In genomic region chr18:47582055-47582454, GRCh38 we compare ENCODE assay signal across 23 cellular contexts.
"Had no signal": no experiment of that assay in that cellular context is flagged by ENCODE, and none has a peak within 500 bp of the region (broad histone marks: within the 10 kb centered on the region; RNA-seq: fewer than 3 reads in every experiment).

No MANE protein-coding gene starts in this region.

- H3K4me1 Mint-ChIP-seq: activated naive CD4-positive, alpha-beta T cell treated with anti-CD3 and anti-CD28 coated beads, Interleukin-2, amount 50 U/mL, for 24 hours; activated naive CD8-positive, alpha-beta T cell treated with anti-CD3 and anti-CD28 coated beads, Interleukin-2, amount 50 U/mL, for 24 hours had no signal

- H3K9me3 ChIP-seq: breast epithelium, esophagus squamous epithelium, heart right ventricle, right lobe of liver, thoracic aorta, uterus had no signal

- H3K9me3 Mint-ChIP-seq: activated CD4-positive, alpha-beta memory T cell treated with anti-CD3 and anti-CD28 coated beads for 36 hours; activated naive CD4-positive, alpha-beta T cell treated with anti-CD3 and anti-CD28 coated beads, Interleukin-2, amount 50 U/mL, for 24 hours; activated naive CD8-positive, alpha-beta T cell treated with anti-CD3 and anti-CD28 coated beads, Interleukin-2, amount 50 U/mL, for 24 hours; activated T-cell treated with anti-CD3 and anti-CD28 coated beads, Interleukin-2, amount 50 U/mL, for 24 hours; stimulated activated naive CD8-positive, alpha-beta T cell treated with anti-CD3 and anti-CD28 coated beads, Interleukin-15, Interleukin-2, amounts not matched to agents 100 ng/mL and 50 ng/mL, for 24 hours had no signal

- H3K27ac ChIP-seq: breast epithelium, epithelial cell of prostate, esophagus squamous epithelium, heart right ventricle, right lobe of liver, skin epidermis, thoracic aorta, uterus had no signal

- H3K27ac Mint-ChIP-seq: activated CD4-positive, alpha-beta memory T cell treated with anti-CD3 and anti-CD28 coated beads for 36 hours; activated naive CD4-positive, alpha-beta T cell treated with anti-CD3 and anti-CD28 coated beads, Interleukin-2, amount 50 U/mL, for 24 hours; activated naive CD8-positive, alpha-beta T cell treated with anti-CD3 and anti-CD28 coated beads, Interleukin-2, amount 50 U/mL, for 24 hours; activated T-cell treated with anti-CD3 and anti-CD28 coated beads, Interleukin-2, amount 50 U/mL, for 24 hours; stimulated activated naive CD8-positive, alpha-beta T cell treated with anti-CD3 and anti-CD28 coated beads, Interleukin-15, Interleukin-2, amounts not matched to agents 100 ng/mL and 50 ng/mL, for 24 hours had no signal

- H3K36me3 ChIP-seq: breast epithelium, esophagus squamous epithelium, heart right ventricle, right lobe of liver, thoracic aorta, uterus had no signal

- ATAC-seq: activated CD4-positive, CD25-positive, alpha-beta regulatory T cell treated with anti-CD3 and anti-CD28 coated beads, Interleukin-2, amount 50 U/mL, for 24 hours; activated naive CD8-positive, alpha-beta T cell treated with anti-CD3 and anti-CD28 coated beads, Interleukin-2, amount 50 U/mL, for 24 hours; heart right ventricle; left ventricle myocardium superior; right lobe of liver had no signal

- DNase-seq: activated CD4-positive, alpha-beta memory T cell treated with anti-CD3 and anti-CD28 coated beads for 36 hours; activated CD4-positive, alpha-beta T cell treated with anti-CD3 and anti-CD28 coated beads for 48 hours; activated CD8-positive, alpha-beta memory T cell treated with anti-CD3 and anti-CD28 coated beads, Interleukin-2, amount 50 U/mL, for 48 hours; activated gamma-delta T cell treated with Interleukin-2 at 50 U/mL for 16 hours; activated naive CD8-positive, alpha-beta T cell treated with anti-CD3 and anti-CD28 coated beads, Interleukin-2, amount 50 U/mL, for 24 hours; activated T-cell treated with anti-CD3 and anti-CD28 coated beads, Interleukin-2, amount 50 U/mL, for 24 hours; central memory CD4-positive, alpha-beta T cell; esophagus squamous epithelium; foreskin melanocyte; heart right ventricle; left ventricle myocardium superior; right lobe of liver; stimulated activated CD4-positive, alpha-beta T cell treated with anti-CD3 and anti-CD28 coated beads, Interleukin-12 subunit alpha, Interleukin-12 subunit beta, amount 100 ng/mL, for 4 hours; stimulated activated CD4-positive, alpha-beta T cell treated with anti-CD3 and anti-CD28 coated beads, Interleukin-4, amount 100 ng/mL, for 1 hour; trophoblast cell; uterus had no signal

- H3K4me3 Mint-ChIP-seq: activated CD4-positive, alpha-beta memory T cell treated with anti-CD3 and anti-CD28 coated beads for 36 hours; activated naive CD4-positive, alpha-beta T cell treated with anti-CD3 and anti-CD28 coated beads, Interleukin-2, amount 50 U/mL, for 24 hours; activated naive CD8-positive, alpha-beta T cell treated with anti-CD3 and anti-CD28 coated beads, Interleukin-2, amount 50 U/mL, for 24 hours; activated T-cell treated with anti-CD3 and anti-CD28 coated beads, Interleukin-2, amount 50 U/mL, for 24 hours; stimulated activated naive CD8-positive, alpha-beta T cell treated with anti-CD3 and anti-CD28 coated beads, Interleukin-15, Interleukin-2, amounts not matched to agents 100 ng/mL and 50 ng/mL, for 24 hours had no signal

- H3K4me1 ChIP-seq: breast epithelium, esophagus squamous epithelium, heart right ventricle, uterus had no signal

- H3K4me3 ChIP-seq: breast epithelium, esophagus squamous epithelium, heart right ventricle, right lobe of liver, skin epidermis, thoracic aorta, uterus had no signal

- H3K36me3 Mint-ChIP-seq: activated CD4-positive, alpha-beta memory T cell treated with anti-CD3 and anti-CD28 coated beads for 36 hours; activated naive CD4-positive, alpha-beta T cell treated with anti-CD3 and anti-CD28 coated beads, Interleukin-2, amount 50 U/mL, for 24 hours had no signal

- H3K27me3 ChIP-seq: breast epithelium, right lobe of liver, uterus had no signal
